ENCODE assay signal across 20 cellular contexts in genomic region chr10:79021331-79021907, GRCh38. TPM values are rescaled to one million over a fixed set of nuclear protein-coding genes. Genes with fewer than 3 reads are reported as not detected.
DNase-seq lines count a peak whose midpoint lies in the region; ATAC-seq, FAIRE-seq and TF ChIP-seq lines count a peak whose summit lies in the region.
"Had no signal": no experiment of that assay in that cellular context is flagged by ENCODE, and none has a peak within 500 bp of the region (broad histone marks: within the 10 kb centered on the region; RNA-seq: fewer than 3 reads in every experiment).

No MANE protein-coding gene starts in this region.

- H3K4me2 ChIP-seq in SK-N-SH = no peak overlapping the region

- CTCF ChIA-PET in SK-N-SH (lab: Yijun Ruan, JAX) = interaction anchor here (1.0 kb wide), 1 partner anchor 174 kb away, joined by 3 read pairs; no protein-coding TSS in a partner anchor

- no peak for FAIRE-seq in kidney (lab: Jason Lieb, UNC)

- H3F3A ChIP-seq in SK-N-SH (replicated peaks; ENCODE audit: insufficient read depth) = no peaks in the 10 kb centered on the region

- no peaks in the 10 kb centered on the region for H3K9me3 ChIP-seq in body of pancreas
- H3K9me3 ChIP-seq in kidney (ENCODE audit: control insufficient read depth in 1 of 2, low read length in 2 of 2) = peaks cover 0 to 7% of the 10 kb centered on the region in 2 donors
- H3K9me3 ChIP-seq in SK-N-SH = no peaks in the 10 kb centered on the region

- H3K4me1 Mint-ChIP-seq in CD14-positive monocyte = peaks cover 3% of the 10 kb centered on the region
- peaks cover 16% of the 10 kb centered on the region for H3K4me1 Mint-ChIP-seq in activated T-cell treated with anti-CD3 and anti-CD28 coated beads, Interleukin-2, amount 50 U/mL, for 4 hours (ENCODE audit: low read depth)

- peaks cover 6 to 10% (median 8%) of the 10 kb centered on the region in 7 donors for H3K9me3 Mint-ChIP-seq in CD14-positive monocyte
- no peaks in the 10 kb centered on the region for H3K9me3 Mint-ChIP-seq in activated T-cell treated with anti-CD3 and anti-CD28 coated beads, Interleukin-2, amount 50 U/mL, for 4 hours
- H3K9me3 Mint-ChIP-seq: CD4-positive, alpha-beta T cell had no signal

- TF ChIP-seq POLR2A in body of pancreas (IDR thresholded peaks at IDR 0.05) = no peak
- no peak for TF ChIP-seq POLR2A in GM18505 (IDR thresholded peaks at IDR 0.05; ENCODE audit: borderline replicate concordance, extremely low read depth, insufficient read depth, insufficient read length)

- no peak for TF ChIP-seq EP300 in SK-N-SH (IDR thresholded peaks at IDR 0.05; ENCODE audit: borderline replicate concordance in 1 of 2, low read depth in 1 of 2, low read length in 1 of 2)

- no peak overlapping the region for H3K27ac Mint-ChIP-seq in CD14-positive monocyte
- H3K27ac Mint-ChIP-seq: CD4-positive, alpha-beta T cell had no signal

- H3K4me1 ChIP-seq in body of pancreas (peaks cover 41% of the 10 kb centered on the region), kidney (ENCODE audit: control insufficient read depth in 1 of 2, insufficient read depth in 1 of 2, low read depth in 1 of 2, low read length in 2 of 2) (peaks cover 0 to 3% of the 10 kb centered on the region in 2 donors), SK-N-SH (ENCODE audit: control insufficient read depth in 1 of 2, insufficient read depth in 2 of 2, low read depth in 1 of 2, low read length in 1 of 2) (peaks cover 0 to 68% of the 10 kb centered on the region in 2 experiments; a peak in 2 of 4 replicates)

- H3K9ac ChIP-seq in kidney (ENCODE audit: low read length in 2 of 2) (no peak overlapping the region), SK-N-SH (no peak overlapping the region)
- H3K9ac ChIP-seq: GM23248 had no signal

- no peaks in the 10 kb centered on the region for H3K27me3 ChIP-seq in body of pancreas
- no peaks in the 10 kb centered on the region for H3K27me3 ChIP-seq in SK-N-SH (ENCODE audit: insufficient read depth)

- ATAC-seq in body of pancreas (no peak), sciatic nerve (no peak), GM18505 (IDR thresholded peaks at IDR 0.05; ENCODE audit: unreplicated experiment) (no peak)
- no peak for ATAC-seq in activated T-cell treated with anti-CD3 and anti-CD28 coated beads, Interleukin-2, amount 50 U/mL, for 4 hours
- ATAC-seq: PC-3 had no signal

- intact Hi-C loops in CD14-positive monocyte (cut with micrococcal nuclease) = no loop called here
- intact Hi-C loops in body of pancreas (cut with DNase I) = no loop called here
- intact Hi-C loops in kidney (cut with DNase I) = no loop called here
- intact Hi-C loops in sciatic nerve (cut with DNase I) = no loop called here

- H4K20me1 ChIP-seq in SK-N-SH (ENCODE audit: insufficient read depth) = no peaks in the 10 kb centered on the region

- DNase-seq in CD14-positive monocyte (ENCODE audit: low spot score) = peak; percentile 25
- peak in 3 of 4 donors; percentile 47 to 60 (median 48) for DNase-seq in body of pancreas
- peak; percentile 36 for DNase-seq in kidney
- peak; percentile 45 for DNase-seq in sciatic nerve (ENCODE audit: low spot score)
- DNase-seq in SK-N-SH = no peak
- no peak for DNase-seq in activated T-cell treated with anti-CD3 and anti-CD28 coated beads, Interleukin-2, amount 50 U/mL, for 4 hours
- no peak for DNase-seq in iPS-NIHi7 (ENCODE audit: extremely low spot score)
- DNase-seq: AML-193; Calu3; CD4-positive, alpha-beta T cell; DMS79 treated with DMSO at 0.1 percent for 48 hours; GDM1; GM23248; KG1; NCI-H1048; NCI-H146; NCI-H2107; NCI-H345; PC-3 had no signal

- H3K27ac ChIP-seq in body of pancreas (no peak overlapping the region), kidney (ENCODE audit: low read depth in 2 of 2, low read length in 2 of 2) (no peak overlapping the region), SK-N-SH (ENCODE audit: low read depth in 2 of 2, low read length in 1 of 2) (no peak overlapping the region; a peak in 1 of 4 replicates)
- H3K27ac ChIP-seq: GM23248 had no signal

- TF ChIP-seq RAD21 in SK-N-SH (IDR thresholded peaks at IDR 0.05; ENCODE audit: low read length) = no peak

- no peak overlapping the region for H3K4me3 Mint-ChIP-seq in CD14-positive monocyte
- no peak overlapping the region for H3K4me3 Mint-ChIP-seq in activated T-cell treated with anti-CD3 and anti-CD28 coated beads, Interleukin-2, amount 50 U/mL, for 4 hours
- H3K4me3 Mint-ChIP-seq: CD4-positive, alpha-beta T cell had no signal

- H3K4me3 ChIP-seq in body of pancreas (no peak overlapping the region), kidney (ENCODE audit: low read length in 2 of 2) (no peak overlapping the region), SK-N-SH (ENCODE audit: low read depth in 2 of 2, low read length in 1 of 2) (no peak overlapping the region)
- H3K4me3 ChIP-seq: GM23248 had no signal

- H3K79me2 ChIP-seq in SK-N-SH (ENCODE audit: insufficient read depth) = no peaks in the 10 kb centered on the region

- peaks cover 0 to 5% (median 0%) of the 10 kb centered on the region in 3 donors for H3K27me3 Mint-ChIP-seq in CD14-positive monocyte (ENCODE audit: low read depth in 3 of 3)
- H3K27me3 Mint-ChIP-seq in activated T-cell treated with anti-CD3 and anti-CD28 coated beads, Interleukin-2, amount 50 U/mL, for 4 hours (ENCODE audit: low read depth) = no peaks in the 10 kb centered on the region
- H3K27me3 Mint-ChIP-seq: CD4-positive, alpha-beta T cell had no signal

- TF ChIP-seq CTCF in CD14-positive monocyte (IDR thresholded peaks at IDR 0.05) = no peak
- peak in 2 of 7 experiments; percentile 22 to 46 for TF ChIP-seq CTCF in body of pancreas (IDR thresholded peaks at IDR 0.05)
- TF ChIP-seq CTCF in kidney (IDR thresholded peaks at IDR 0.05; ENCODE audit: borderline replicate concordance, extremely low read depth, insufficient read depth) = no peak
- no peak for TF ChIP-seq CTCF in SK-N-SH (IDR thresholded peaks at IDR 0.05)

- WGBS in body of pancreas, 2 donors = 54 to 55% methylated on average over 5 to 9 of the region's 9 CpGs
- 90% methylated on average over 6 of the region's 9 CpGs for WGBS in SK-N-SH (ENCODE audit: low lambda C conversion rate)

- H3K36me3 ChIP-seq in body of pancreas (replicated peaks in 1 of 2; ENCODE audit: insufficient read depth in 1 of 2, low read depth in 2 of 2) (no peaks in the 10 kb centered on the region), kidney (ENCODE audit: control insufficient read depth in 1 of 2, insufficient read depth in 2 of 2, low read length in 2 of 2) (no peaks in the 10 kb centered on the region), SK-N-SH (replicated peaks in 1 of 2; ENCODE audit: control insufficient read depth in 1 of 2, insufficient read depth in 2 of 2, low read length in 1 of 2) (no peaks in the 10 kb centered on the region)

- H3K36me3 Mint-ChIP-seq in CD14-positive monocyte = no peaks in the 10 kb centered on the region
- no peaks in the 10 kb centered on the region for H3K36me3 Mint-ChIP-seq in activated T-cell treated with anti-CD3 and anti-CD28 coated beads, Interleukin-2, amount 50 U/mL, for 4 hours (ENCODE audit: insufficient read depth)

- no peak overlapping the region for H2AFZ ChIP-seq in SK-N-SH (ENCODE audit: low read depth)
- H2AFZ ChIP-seq: GM23248 had no signal

- POLR2A ChIA-PET in SK-N-SH (lab: Yijun Ruan, JAX) = no interaction called here

- no peaks in the 10 kb centered on the region for H3K9me2 ChIP-seq in SK-N-SH

TF ChIP-seq in SK-N-SH, 30 proteins besides CTCF, POLR2A, EP300 and RAD21:
- TF ChIP-seq GATA2 (CRISPR knock-in tag; IDR thresholded peaks at IDR 0.05) = no peak

RNA-seq across cellular contexts. Expression of gene ZMIZ1, which starts 47.3 kb away (rescaled TPM):
- polyA plus RNA-seq in CD14-positive monocyte (1 to 10 TPM; 3.3 to 8.9 TPM), kidney (ENCODE audit: insufficient read depth, low read depth, low replicate concordance) (14.2 TPM), SK-N-SH (2012; rRNA removed) (6.6 and 23.5 TPM in 2 replicates)
- total RNA-seq in body of pancreas (10 to 100 TPM; 27.2 to 42.2 TPM), kidney (97.6 TPM), sciatic nerve (96.7 TPM)
- 13.6 and 23.5 TPM in 2 replicates for polyA plus RNA-seq in SK-N-SH (2012; cell fraction: cytosol; rRNA removed)
- polyA plus RNA-seq in SK-N-SH (2012; cell fraction: nucleus; rRNA removed) = 39.0 and 44.8 TPM in 2 replicates
- 10 to 100 TPM; 17.7 to 21.0 (median 18.0) TPM for total RNA-seq in activated T-cell treated with anti-CD3 and anti-CD28 coated beads, Interleukin-2, amount 50 U/mL, for 4 hours

Comparison
In these comparisons a context has a peak if more than half of its experiments do, and no peak if none do; other contexts are left out.
1. DNase-seq: peak in CD14-positive monocyte (single experiment), body of pancreas (3 of 4), kidney (single experiment) and sciatic nerve (single experiment); none in SK-N-SH (single experiment), activated T-cell treated with anti-CD3 and anti-CD28 coated beads, Interleukin-2, amount 50 U/mL, for 4 hours (single experiment) and iPS-NIHi7 (single experiment).